ENCODE assay signal across 16 cellular contexts in the genomic region with DNA sequence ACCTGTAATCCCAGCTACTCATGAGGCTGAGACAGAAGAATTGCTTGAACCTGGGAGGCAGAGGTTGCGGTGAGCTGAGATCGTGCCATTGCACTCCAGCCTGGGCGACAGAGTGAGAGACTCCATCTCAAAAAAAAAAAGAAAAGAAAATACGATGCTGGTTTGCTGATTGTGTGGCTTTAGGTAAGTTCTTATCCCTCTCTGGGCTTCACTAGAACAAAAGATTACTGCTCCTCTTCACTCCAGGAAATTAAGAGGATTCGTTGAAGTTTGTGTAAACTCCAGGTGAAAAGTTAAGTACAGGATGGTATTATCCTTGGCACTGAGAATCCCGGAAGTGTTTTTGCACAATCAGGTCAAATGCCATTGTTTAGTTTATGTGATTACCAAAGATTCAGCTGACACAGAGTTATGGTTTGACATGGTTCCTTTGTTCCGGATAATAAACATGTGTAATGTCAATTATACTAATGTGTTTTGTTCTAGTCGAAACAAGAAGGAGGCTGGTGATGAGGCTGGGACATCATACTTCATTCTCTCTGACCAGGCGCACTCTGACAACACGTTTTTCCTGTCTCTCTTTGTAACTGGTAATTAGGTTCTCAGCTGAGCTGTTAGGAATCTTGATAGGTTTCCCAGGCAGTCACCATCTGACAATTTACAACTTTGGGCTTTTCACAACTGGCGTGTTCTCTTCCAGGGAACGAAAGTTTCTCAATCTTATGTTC. TPM values are rescaled to one million over a fixed set of nuclear protein-coding genes. Genes with fewer than 3 reads are reported as not detected.
DNase-seq lines count a peak whose midpoint lies in the region; FAIRE-seq and TF ChIP-seq lines count a peak whose summit lies in the region.
"Had no signal": no experiment of that assay in that cellular context is flagged by ENCODE, and none has a peak within 500 bp of the region (broad histone marks: within the 10 kb centered on the region; RNA-seq: fewer than 3 reads in every experiment).

No MANE protein-coding gene starts in this region.

- H3K4me1 Mint-ChIP-seq in nephron progenitor cell: peaks cover 42% of the 10 kb centered on the region
- H3K4me1 Mint-ChIP-seq: activated B cell treated with CpG ODN at 0.5 μM for 24 hours; CD8-positive, alpha-beta memory T cell had no signal

- H3K9me3 ChIP-seq in sigmoid colon: no peaks in the 10 kb centered on the region
- no peaks in the 10 kb centered on the region for H3K9me3 ChIP-seq in kidney (ENCODE audit: control insufficient read depth in 1 of 2, low read length in 2 of 2)
- H3K9me3 ChIP-seq: MG63 had no signal

- H3K27ac Mint-ChIP-seq in nephron progenitor cell: peak overlapping the region; percentile 77
- H3K27ac Mint-ChIP-seq: activated B cell treated with CpG ODN at 0.5 μM for 24 hours, nephron had no signal

- in situ Hi-C loops in KBM-7 (cut with MboI; ENCODE audit: low pct_unique_long_range_greater_than_20kb, low sequenced_read_pairs): no loop called here

- intact Hi-C loops in sigmoid colon (cut with DNase I): no loop called here
- intact Hi-C loops in kidney (cut with DNase I): loop anchor here (10.0 kb wide), 1 partner anchor 156 kb away; no protein-coding TSS in a partner anchor

- H3K9me3 Mint-ChIP-seq in nephron progenitor cell: no peaks in the 10 kb centered on the region
- H3K9me3 Mint-ChIP-seq: activated B cell treated with CpG ODN at 0.5 μM for 24 hours; CD8-positive, alpha-beta memory T cell; nephron had no signal

- 15 to 61% methylated on average over 12 of the region's 12 CpGs for WGBS in sigmoid colon, 2 donors

- H3K27me3 ChIP-seq in sigmoid colon: no peaks in the 10 kb centered on the region
- H3K27me3 ChIP-seq: MG63 had no signal

- no peak for TF ChIP-seq EP300 in sigmoid colon (IDR thresholded peaks at IDR 0.05)

- H3K4me1 ChIP-seq in sigmoid colon (peaks cover 0 to 8% (median 0%) of the 10 kb centered on the region in 4 donors), kidney (ENCODE audit: control insufficient read depth in 1 of 2, insufficient read depth in 1 of 2, low read depth in 1 of 2, low read length in 2 of 2) (peaks cover 0 to 4% of the 10 kb centered on the region in 2 donors)

- peaks cover 6% of the 10 kb centered on the region for H3K27me3 Mint-ChIP-seq in nephron progenitor cell (ENCODE audit: low read depth, poor library complexity)

- TF ChIP-seq CTCF in nephron progenitor cell (IDR thresholded peaks at IDR 0.05) (no peak), sigmoid colon (IDR thresholded peaks at IDR 0.05) (no peak), kidney (IDR thresholded peaks at IDR 0.05; ENCODE audit: borderline replicate concordance, extremely low read depth, insufficient read depth) (no peak)

- no peak for TF ChIP-seq POLR2A in sigmoid colon (IDR thresholded peaks at IDR 0.05)

- H3K4me3 ChIP-seq in sigmoid colon (no peak overlapping the region), kidney (ENCODE audit: low read length in 2 of 2) (no peak overlapping the region)
- H3K4me3 ChIP-seq: MG63 had no signal

- DNase-seq in DMS153 (lab: John Stamatoyannopoulos, UW): peak; percentile 59
- DNase-seq in NCI-H146 (lab: John Stamatoyannopoulos, UW): peak; percentile 20
- peak; percentile 59 for DNase-seq in dermis blood vessel endothelial cell
- DNase-seq in nephron progenitor cell: no peak
- no peak for DNase-seq in sigmoid colon
- DNase-seq in AG20443 (ENCODE audit: low spot score): no peak
- DNase-seq in KBM-7: no peak
- no peak for DNase-seq in kidney
- DNase-seq: activated B cell treated with CpG ODN at 0.5 μM for 24 hours; activated gamma-delta T cell treated with Interleukin-2 at 50 U/mL for 16 hours; CD8-positive, alpha-beta memory T cell; effector CD4-positive, alpha-beta T cell; MG63; stimulated activated CD4-positive, alpha-beta T cell treated with anti-CD3 and anti-CD28 coated beads, Interleukin-2, amount 100 ng/mL, for 48 hours had no signal

- no peaks in the 10 kb centered on the region for H3K36me3 Mint-ChIP-seq in nephron progenitor cell (ENCODE audit: low read depth)
- H3K36me3 Mint-ChIP-seq: CD8-positive, alpha-beta memory T cell had no signal

- H3K27ac ChIP-seq in sigmoid colon (peak overlapping the region in 1 of 4 donors; percentile 9), kidney (ENCODE audit: low read depth in 2 of 2, low read length in 2 of 2) (no peak overlapping the region)

- no peak overlapping the region for H3K9ac ChIP-seq in kidney (ENCODE audit: low read length in 2 of 2)

- H3K4me3 Mint-ChIP-seq in nephron progenitor cell: no peak overlapping the region
- H3K4me3 Mint-ChIP-seq: activated B cell treated with CpG ODN at 0.5 μM for 24 hours; CD8-positive, alpha-beta memory T cell; nephron had no signal

- H3K36me3 ChIP-seq in sigmoid colon (no peaks in the 10 kb centered on the region), kidney (ENCODE audit: control insufficient read depth in 1 of 2, insufficient read depth in 2 of 2, low read length in 2 of 2) (no peaks in the 10 kb centered on the region)
- H3K36me3 ChIP-seq: MG63 had no signal

- FAIRE-seq in kidney (lab: Jason Lieb, UNC): no peak
- FAIRE-seq: GM12891 had no signal

RNA-seq across cellular contexts. Expression of gene TAOK1, which starts 10.9 kb away (rescaled TPM):
- total RNA-seq in dermis blood vessel endothelial cell (67.6 and 94.3 TPM in 2 replicates), sigmoid colon (10 to 100 TPM; 46.3 to 65.4 (median 54.8) TPM), kidney (74.9 TPM)
- polyA plus RNA-seq in sigmoid colon (10 to 100 TPM in 1 of 3 donors, 1 to 10 TPM in 2; 3.6 to 10.8 (median 4.4) TPM), kidney (ENCODE audit: insufficient read depth, low read depth, low replicate concordance) (5.0 TPM)

Comparison
In these comparisons a context has a peak if more than half of its experiments do, and no peak if none do; other contexts are left out.
1. DNase-seq: peak in DMS153 (single experiment), NCI-H146 (single experiment) and dermis blood vessel endothelial cell (single experiment); none in nephron progenitor cell (single experiment), sigmoid colon (single experiment), AG20443 (single experiment), KBM-7 (single experiment) and kidney (single experiment).